In genomic region chr22:46348099-46348695, GRCh38 we compare ENCODE assay signal across 25 cellular contexts. TPM values are rescaled to one million over a fixed set of nuclear protein-coding genes. Genes with fewer than 3 reads are reported as not detected.
A peak's percentile ranks its signal among the peaks of the same experiment; 100 is the strongest.
DNase-seq lines count a peak whose midpoint lies in the region; ATAC-seq, FAIRE-seq and TF ChIP-seq lines count a peak whose summit lies in the region.
"Had no signal": no experiment of that assay in that cellular context is flagged by ENCODE, and none has a peak within 500 bp of the region (broad histone marks: within the 10 kb centered on the region; RNA-seq: fewer than 3 reads in every experiment).

No MANE protein-coding gene starts in this region.

- POLR2A ChIA-PET in CD8-positive, alpha-beta T cell (lab: Charles Lee), result no interaction called here

- WGBS in heart right ventricle, 2 donors, result 66 to 71% methylated on average over 15 of the region's 15 CpGs
- WGBS in aorta, 2 donors, result 90 to 92% methylated on average over 15 of the region's 15 CpGs

- DNase-seq in astrocyte (ENCODE audit: low read depth), result no peak
- DNase-seq in heart right ventricle, result no peak
- DNase-seq in lower lobe of right lung, result peak; percentile 38
- peak; percentile 25 to 56 for DNase-seq in aorta
- DNase-seq in DMS53 treated with DMSO at 0.1 percent for 48 hours (lab: John Stamatoyannopoulos, UW; ENCODE audit: unreplicated experiment), result no peak
- DNase-seq in CD8-positive, alpha-beta T cell, result no peak
- DNase-seq: CD4-positive, CD25-positive, alpha-beta regulatory T cell; DMS79; EL; GF-D8; HCEC 1CT; KG1; MM.1S; NCI-H2029; NCI-H446 treated with DMSO at 0.1 percent for 48 hours; NCI-H526; NCI-H82; NK-92 treated with Interleukin-12 subunit alpha and Interleukin-12 subunit beta, amount 100 ng/mL, for 24 hours; PC-3; SHP77 had no signal

- H2AFZ ChIP-seq in astrocyte (ENCODE audit: low read depth, low read length), result no peak overlapping the region

- peak overlapping the region; percentile 45 for H3K4me3 Mint-ChIP-seq in astrocyte (ENCODE audit: unreplicated experiment)
- no peak overlapping the region for H3K4me3 Mint-ChIP-seq in CD8-positive, alpha-beta T cell
- H3K4me3 Mint-ChIP-seq: CD4-positive, CD25-positive, alpha-beta regulatory T cell had no signal

- no peak for FAIRE-seq in astrocyte (lab: Jason Lieb, UNC)
- FAIRE-seq: A204.1, GM12891, H1 had no signal

- H3K4me2 ChIP-seq in astrocyte (ENCODE audit: low read length), result no peak overlapping the region
- H3K4me2 ChIP-seq: BLaER1 had no signal

- no peak overlapping the region for H3K27ac Mint-ChIP-seq in astrocyte (ENCODE audit: unreplicated experiment)
- no peak overlapping the region for H3K27ac Mint-ChIP-seq in CD8-positive, alpha-beta T cell
- H3K27ac Mint-ChIP-seq: CD4-positive, CD25-positive, alpha-beta regulatory T cell had no signal

- intact Hi-C loops in heart right ventricle (cut with DNase I), result loop anchor here in 1 of 10 donors (5.0 kb wide), 1 partner anchor 199 kb away; no protein-coding TSS in a partner anchor
- intact Hi-C loops in lower lobe of right lung (cut with DNase I), result no loop called here
- intact Hi-C loops in aorta (cut with DNase I), result no loop called here
- intact Hi-C loops in CD8-positive, alpha-beta T cell (cut with DNase I, micrococcal nuclease), result no loop called here

- H3K4me1 Mint-ChIP-seq in astrocyte (ENCODE audit: low read depth, unreplicated experiment), result peaks cover 3% of the 10 kb centered on the region
- peaks cover 3% of the 10 kb centered on the region for H3K4me1 Mint-ChIP-seq in CD8-positive, alpha-beta T cell (ENCODE audit: low read depth)

- no peaks in the 10 kb centered on the region for H3K27me3 Mint-ChIP-seq in astrocyte (ENCODE audit: low read depth, unreplicated experiment)
- H3K27me3 Mint-ChIP-seq in CD8-positive, alpha-beta T cell (ENCODE audit: low read depth), result no peaks in the 10 kb centered on the region
- H3K27me3 Mint-ChIP-seq: CD4-positive, CD25-positive, alpha-beta regulatory T cell had no signal

- ATAC-seq in heart right ventricle (peak in 5 of 8 donors; percentile 9 to 55 (median 45)), lower lobe of right lung (no peak), aorta (ENCODE audit: low FRiP score) (no peak), GM21526 (IDR thresholded peaks at IDR 0.05; ENCODE audit: low FRiP score, unreplicated experiment) (no peak)
- no peak for ATAC-seq in CD8-positive, alpha-beta T cell
- ATAC-seq: PC-3 had no signal

- H3K36me3 ChIP-seq in astrocyte (ENCODE audit: insufficient read depth, low read length), result peaks cover 29% of the 10 kb centered on the region
- H3K36me3 ChIP-seq in heart right ventricle, result peaks cover 0 to 100% (median 62%) of the 10 kb centered on the region in 9 donors
- H3K36me3 ChIP-seq in lower lobe of right lung, result peaks cover 100% of the 10 kb centered on the region
- peaks cover 10 to 12% of the 10 kb centered on the region in 2 donors for H3K36me3 ChIP-seq in aorta (ENCODE audit: control insufficient read depth in 1 of 2, insufficient read depth in 2 of 2, low read length in 1 of 2)
- peaks cover 62% of the 10 kb centered on the region for H3K36me3 ChIP-seq in CD8-positive, alpha-beta T cell (ENCODE audit: insufficient read depth, low read length)

- peaks cover 78% of the 10 kb centered on the region for H4K20me1 ChIP-seq in astrocyte (ENCODE audit: insufficient read depth, low read length)

- H3K9me3 ChIP-seq in astrocyte (ENCODE audit: insufficient read depth, low read depth, low read length), result no peaks in the 10 kb centered on the region
- no peaks in the 10 kb centered on the region for H3K9me3 ChIP-seq in heart right ventricle
- H3K9me3 ChIP-seq in lower lobe of right lung, result no peaks in the 10 kb centered on the region
- no peaks in the 10 kb centered on the region for H3K9me3 ChIP-seq in aorta (ENCODE audit: control insufficient read depth, low read length)
- no peaks in the 10 kb centered on the region for H3K9me3 ChIP-seq in CD8-positive, alpha-beta T cell (ENCODE audit: low read length)
- H3K9me3 ChIP-seq: BLaER1 had no signal

- peaks cover 20% of the 10 kb centered on the region for H3K36me3 Mint-ChIP-seq in astrocyte (ENCODE audit: low read depth, unreplicated experiment)
- peaks cover 93% of the 10 kb centered on the region for H3K36me3 Mint-ChIP-seq in CD8-positive, alpha-beta T cell

- CTCF ChIA-PET in CD8-positive, alpha-beta T cell (lab: Charles Lee), result no interaction called here

- no peak overlapping the region for H3K27ac ChIP-seq in astrocyte (ENCODE audit: low read depth, low read length)
- peak overlapping the region; percentile 14 to 94 (median 86) for H3K27ac ChIP-seq in heart right ventricle
- H3K27ac ChIP-seq in lower lobe of right lung, result no peak overlapping the region
- no peak overlapping the region for H3K27ac ChIP-seq in aorta (ENCODE audit: low read depth in 1 of 2, low read length in 2 of 2)
- H3K27ac ChIP-seq in CD8-positive, alpha-beta T cell (ENCODE audit: low read depth, low read length), result no peak overlapping the region
- H3K27ac ChIP-seq: BLaER1 had no signal

- TF ChIP-seq CTCF in astrocyte (IDR thresholded peaks at IDR 0.05; ENCODE audit: insufficient read depth, low read depth, low read length) (no peak), heart right ventricle (IDR thresholded peaks at IDR 0.05) (no peak), lower lobe of right lung (IDR thresholded peaks at IDR 0.05) (no peak)
- no peak for TF ChIP-seq CTCF in CD8-positive, alpha-beta T cell (IDR thresholded peaks at IDR 0.05)

- H3K4me3 ChIP-seq in astrocyte (ENCODE audit: insufficient read depth, low read depth, low read length) (no peak overlapping the region), heart right ventricle (no peak overlapping the region), lower lobe of right lung (no peak overlapping the region), aorta (ENCODE audit: low read length in 2 of 2) (no peak overlapping the region)
- H3K4me3 ChIP-seq in CD8-positive, alpha-beta T cell (ENCODE audit: low read depth, low read length), result no peak overlapping the region
- H3K4me3 ChIP-seq: BLaER1 had no signal

- H3K9ac ChIP-seq in astrocyte (ENCODE audit: low read length), result no peak overlapping the region
- H3K9ac ChIP-seq: BLaER1 had no signal

- peaks cover 10% of the 10 kb centered on the region for H3K79me2 ChIP-seq in astrocyte (ENCODE audit: insufficient read depth, low read length)

- H3K9me3 Mint-ChIP-seq in astrocyte (ENCODE audit: unreplicated experiment), result no peaks in the 10 kb centered on the region
- no peaks in the 10 kb centered on the region for H3K9me3 Mint-ChIP-seq in CD8-positive, alpha-beta T cell
- H3K9me3 Mint-ChIP-seq: CD4-positive, CD25-positive, alpha-beta regulatory T cell had no signal

- peaks cover 18% of the 10 kb centered on the region for H3K4me1 ChIP-seq in astrocyte (ENCODE audit: insufficient read depth, low read length)
- H3K4me1 ChIP-seq in heart right ventricle, result peaks cover 0 to 58% (median 30%) of the 10 kb centered on the region in 9 donors
- peaks cover 6% of the 10 kb centered on the region for H3K4me1 ChIP-seq in lower lobe of right lung
- no peaks in the 10 kb centered on the region for H3K4me1 ChIP-seq in aorta (ENCODE audit: control insufficient read depth in 1 of 2, insufficient read depth in 2 of 2, low read length in 2 of 2)
- H3K4me1 ChIP-seq in CD8-positive, alpha-beta T cell (ENCODE audit: insufficient read depth, low read length), result no peaks in the 10 kb centered on the region

- H3K27me3 ChIP-seq in astrocyte (ENCODE audit: insufficient read depth, low read length) (no peaks in the 10 kb centered on the region), heart right ventricle (no peaks in the 10 kb centered on the region), lower lobe of right lung (ENCODE audit: low read depth) (no peaks in the 10 kb centered on the region), aorta (ENCODE audit: control insufficient read depth in 1 of 2, insufficient read depth in 2 of 2, low read length in 1 of 2) (no peaks in the 10 kb centered on the region)
- H3K27me3 ChIP-seq in CD8-positive, alpha-beta T cell (ENCODE audit: insufficient read depth, low read length), result no peaks in the 10 kb centered on the region
- H3K27me3 ChIP-seq: BLaER1 had no signal

RNA-seq across cellular contexts. Expression of gene TRMU, which starts 12.7 kb away (rescaled TPM):
- total RNA-seq in astrocyte (29.6 and 33.4 TPM in 2 replicates), heart right ventricle (10 to 100 TPM; 22.1 to 54.1 (median 26.5) TPM), lower lobe of right lung (33.5 TPM), aorta (10 to 100 TPM; 29.8 to 37.8 TPM)
- polyA plus RNA-seq in heart right ventricle (10 to 100 TPM; 44.0 to 80.5 TPM), aorta (10 to 100 TPM; 11.3 to 66.4 TPM)
- 10 to 100 TPM; 51.0 to 56.3 TPM for total RNA-seq in CD8-positive, alpha-beta T cell

RNA-seq across cellular contexts. Expression of gene GTSE1, which starts 51.5 kb away (rescaled TPM):
- total RNA-seq in astrocyte, result 2.4 and 4.1 TPM in 2 replicates
- total RNA-seq in heart right ventricle, result 1 to 10 TPM in 2 of 10 donors, under 1 TPM in 8; 0.17 to 4.7 (median 0.37) TPM
- polyA plus RNA-seq in heart right ventricle, result under 1 TPM; 0.29 to 0.33 TPM
- 1.4 TPM for total RNA-seq in lower lobe of right lung
- total RNA-seq in aorta, result 1 to 10 TPM in 1 of 2 donors, under 1 TPM in 1; 0.55 to 1.5 TPM
- 1 to 10 TPM in 1 of 2 donors, under 1 TPM in 1; 0.82 to 1.0 TPM for polyA plus RNA-seq in aorta
- total RNA-seq in CD8-positive, alpha-beta T cell, result under 1 TPM; 0.19 to 0.30 TPM

Comparison
In these comparisons a context has a peak if more than half of its experiments do, and no peak if none do; other contexts are left out.
1. DNase-seq: peak in lower lobe of right lung (single experiment) and aorta (2 of 2); none in astrocyte (single experiment), heart right ventricle (0 of 2), DMS53 treated with DMSO at 0.1 percent for 48 hours (single experiment) and CD8-positive, alpha-beta T cell (0 of 7).
2. H3K27ac ChIP-seq: peak in heart right ventricle (10 of 10); none in astrocyte (single experiment), lower lobe of right lung (single experiment), aorta (0 of 2) and CD8-positive, alpha-beta T cell (single experiment).
3. ATAC-seq: peak in heart right ventricle (5 of 8); none in lower lobe of right lung (0 of 2), aorta (single experiment), CD8-positive, alpha-beta T cell (single experiment) and GM21526 (single experiment).